11 cellular contexts compared by ENCODE assay signal in the genomic region with DNA sequence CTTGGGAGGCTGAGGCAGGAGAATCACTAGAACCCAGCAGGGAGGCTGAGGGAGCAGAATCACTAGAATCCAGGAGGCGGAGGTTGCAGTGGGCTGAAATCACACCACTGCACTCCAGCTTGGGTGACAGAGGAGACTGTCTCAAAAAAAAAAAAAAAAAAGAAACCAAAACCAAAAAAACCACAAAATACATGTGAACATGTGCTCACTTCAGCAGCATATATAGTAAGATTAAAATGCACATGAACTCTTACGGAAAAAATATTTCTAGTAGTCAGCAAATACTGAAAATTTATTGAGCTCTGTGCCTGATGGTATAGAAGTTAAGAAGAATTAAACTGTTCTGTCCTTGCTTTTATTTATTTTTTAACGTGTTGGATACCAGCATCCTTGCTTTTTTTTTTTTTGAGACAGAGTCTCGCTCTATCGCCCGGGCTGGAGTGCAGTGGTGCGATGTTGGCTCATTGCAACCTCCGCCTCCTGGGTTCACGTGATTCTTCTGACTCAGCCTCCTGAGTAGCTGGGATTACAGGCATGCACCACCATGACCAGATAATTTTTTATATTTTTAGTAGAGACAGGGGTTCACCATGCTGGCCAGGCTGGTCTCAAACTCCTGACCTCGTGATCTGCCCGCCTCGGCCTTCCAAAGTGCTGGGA. TPM values are rescaled to one million over a fixed set of nuclear protein-coding genes. Genes with fewer than 3 reads are reported as not detected.
DNase-seq lines count a peak whose midpoint lies in the region; ATAC-seq and TF ChIP-seq lines count a peak whose summit lies in the region.
"Had no signal": no experiment of that assay in that cellular context is flagged by ENCODE, and none has a peak within 500 bp of the region (broad histone marks: within the 10 kb centered on the region; RNA-seq: fewer than 3 reads in every experiment).

No MANE protein-coding gene starts in this region.

- ATAC-seq in HG03135 (IDR thresholded peaks at IDR 0.05; ENCODE audit: unreplicated experiment) (peak; percentile 76), heart right ventricle (no peak)
- peak; percentile 74 for ATAC-seq in activated CD8-positive, alpha-beta T cell treated with anti-CD3 and anti-CD28 coated beads for 36 hours
- peak; percentile 92 to 93 for ATAC-seq in stimulated activated naive B cell treated with anti-CD40 and anti-IgM and Interleukin-4, amounts not matched to agents 10 μg/mL and 1 μg/mL and 100 μg/mL, for 72 hours (replicated peaks)

- CTCF ChIA-PET in activated CD8-positive, alpha-beta T cell treated with anti-CD3 and anti-CD28 coated beads for 36 hours (lab: Charles Lee) = interaction anchor here (0.6 kb wide), 1 partner anchor 14 kb away, joined by 3 read pairs; no protein-coding TSS in a partner anchor
- CTCF ChIA-PET in MCF 10A (lab: Yijun Ruan, JAX) = interaction anchor here (1.5 kb wide), 1 partner anchor 9 kb away, joined by 5 read pairs; a partner anchor contains a TSS

- POLR2A ChIA-PET in activated CD8-positive, alpha-beta T cell treated with anti-CD3 and anti-CD28 coated beads for 36 hours (lab: Charles Lee) = interaction anchor here (0.8 to 2.1 kb wide), 8 partner anchors 9 to 29 kb away, joined by 3 to 10 read pairs (median 5); a partner anchor contains a TSS
- POLR2A ChIA-PET in MCF 10A (lab: Yijun Ruan, JAX) = no interaction called here

- peaks cover 13% of the 10 kb centered on the region for H3K4me1 Mint-ChIP-seq in activated CD8-positive, alpha-beta T cell treated with anti-CD3 and anti-CD28 coated beads for 36 hours (ENCODE audit: low read depth)
- peaks cover 6 to 15% of the 10 kb centered on the region in 2 donors for H3K4me1 Mint-ChIP-seq in stimulated activated naive B cell treated with anti-CD40 and anti-IgM and Interleukin-4, amounts not matched to agents 10 μg/mL and 1 μg/mL and 100 μg/mL, for 72 hours
- no peaks in the 10 kb centered on the region for H3K4me1 Mint-ChIP-seq in MCF 10A (ENCODE audit: insufficient read depth, unreplicated experiment)
- H3K4me1 Mint-ChIP-seq: immature natural killer cell had no signal

- no peaks in the 10 kb centered on the region for H3K27me3 ChIP-seq in heart right ventricle
- H3K27me3 ChIP-seq: ovary had no signal

- BruUV-seq in MCF 10A (replicated peaks; lab: Mats Ljungman, UMichigan) = no TSS peak

- intact Hi-C loops in activated CD8-positive, alpha-beta T cell treated with anti-CD3 and anti-CD28 coated beads for 36 hours (cut with micrococcal nuclease) = no loop called here
- intact Hi-C loops in MCF 10A (cut with micrococcal nuclease) = no loop called here
- intact Hi-C loops in heart right ventricle (cut with DNase I) = no loop called here

- WGBS in heart right ventricle, 2 donors = 91 to 95% methylated on average over 12 of the region's 12 CpGs

- peak; percentile 38 for DNase-seq in activated CD8-positive, alpha-beta memory T cell treated with anti-CD3 and anti-CD28 coated beads, Interleukin-2, amount 50 U/mL, for 4 hours
- no peak for DNase-seq in activated CD8-positive, alpha-beta memory T cell treated with anti-CD3 and anti-CD28 coated beads for 24 hours
- DNase-seq in activated CD8-positive, alpha-beta T cell treated with anti-CD3 and anti-CD28 coated beads for 36 hours = peak; percentile 66
- DNase-seq in stimulated activated naive B cell treated with anti-CD40 and anti-IgM and Interleukin-4, amounts not matched to agents 10 μg/mL and 1 μg/mL and 100 μg/mL, for 72 hours = peak; percentile 44
- DNase-seq in MCF 10A (ENCODE audit: unreplicated experiment) (no peak), heart right ventricle (no peak), substantia nigra (lab: John Stamatoyannopoulos, UW) (no peak)
- DNase-seq: immature natural killer cell, NCI-H1092, ovary had no signal

- H3K4me1 ChIP-seq in heart right ventricle = no peaks in the 10 kb centered on the region

- H3K27me3 Mint-ChIP-seq in activated CD8-positive, alpha-beta T cell treated with anti-CD3 and anti-CD28 coated beads for 36 hours = no peaks in the 10 kb centered on the region
- H3K27me3 Mint-ChIP-seq in stimulated activated naive B cell treated with anti-CD40 and anti-IgM and Interleukin-4, amounts not matched to agents 10 μg/mL and 1 μg/mL and 100 μg/mL, for 72 hours = no peaks in the 10 kb centered on the region
- no peaks in the 10 kb centered on the region for H3K27me3 Mint-ChIP-seq in MCF 10A (ENCODE audit: insufficient read depth, unreplicated experiment)

- no peaks in the 10 kb centered on the region for H3K36me3 Mint-ChIP-seq in activated CD8-positive, alpha-beta T cell treated with anti-CD3 and anti-CD28 coated beads for 36 hours (ENCODE audit: low read depth)
- H3K36me3 Mint-ChIP-seq in stimulated activated naive B cell treated with anti-CD40 and anti-IgM and Interleukin-4, amounts not matched to agents 10 μg/mL and 1 μg/mL and 100 μg/mL, for 72 hours = no peaks in the 10 kb centered on the region
- H3K36me3 Mint-ChIP-seq in MCF 10A (ENCODE audit: insufficient read depth, unreplicated experiment) = no peaks in the 10 kb centered on the region
- H3K36me3 Mint-ChIP-seq: immature natural killer cell had no signal

- no peaks in the 10 kb centered on the region for H3K36me3 ChIP-seq in heart right ventricle
- H3K36me3 ChIP-seq: ovary had no signal

- no peaks in the 10 kb centered on the region for H3K9me3 ChIP-seq in heart right ventricle
- H3K9me3 ChIP-seq: ovary had no signal

- no peak for TF ChIP-seq CTCF in activated CD8-positive, alpha-beta T cell treated with anti-CD3 and anti-CD28 coated beads for 36 hours (IDR thresholded peaks at IDR 0.05)
- TF ChIP-seq CTCF in MCF 10A (IDR thresholded peaks at IDR 0.05; ENCODE audit: unreplicated experiment) (no peak), heart right ventricle (IDR thresholded peaks at IDR 0.05) (no peak)

- H3K9me3 Mint-ChIP-seq in activated CD8-positive, alpha-beta T cell treated with anti-CD3 and anti-CD28 coated beads for 36 hours = no peaks in the 10 kb centered on the region
- no peaks in the 10 kb centered on the region for H3K9me3 Mint-ChIP-seq in stimulated activated naive B cell treated with anti-CD40 and anti-IgM and Interleukin-4, amounts not matched to agents 10 μg/mL and 1 μg/mL and 100 μg/mL, for 72 hours
- H3K9me3 Mint-ChIP-seq in MCF 10A (ENCODE audit: unreplicated experiment) = no peaks in the 10 kb centered on the region
- H3K9me3 Mint-ChIP-seq: immature natural killer cell had no signal

- H3K4me3 ChIP-seq in heart right ventricle = no peak overlapping the region
- H3K4me3 ChIP-seq: ovary had no signal

- H3K27ac ChIP-seq in heart right ventricle (no peak overlapping the region), substantia nigra (ENCODE audit: low read depth, low read length, poor library complexity, severe bottlenecking) (no peak overlapping the region)
- H3K27ac ChIP-seq: ovary had no signal

- H3K4me3 Mint-ChIP-seq in activated CD8-positive, alpha-beta T cell treated with anti-CD3 and anti-CD28 coated beads for 36 hours = peak overlapping the region; percentile 46
- H3K4me3 Mint-ChIP-seq in stimulated activated naive B cell treated with anti-CD40 and anti-IgM and Interleukin-4, amounts not matched to agents 10 μg/mL and 1 μg/mL and 100 μg/mL, for 72 hours = peak overlapping the region; percentile 68
- no peak overlapping the region for H3K4me3 Mint-ChIP-seq in MCF 10A (ENCODE audit: unreplicated experiment)
- H3K4me3 Mint-ChIP-seq: immature natural killer cell had no signal

- peak overlapping the region; percentile 71 for H3K27ac Mint-ChIP-seq in activated CD8-positive, alpha-beta T cell treated with anti-CD3 and anti-CD28 coated beads for 36 hours
- peak overlapping the region; percentile 89 for H3K27ac Mint-ChIP-seq in stimulated activated naive B cell treated with anti-CD40 and anti-IgM and Interleukin-4, amounts not matched to agents 10 μg/mL and 1 μg/mL and 100 μg/mL, for 72 hours
- no peak overlapping the region for H3K27ac Mint-ChIP-seq in MCF 10A (ENCODE audit: low read depth, unreplicated experiment)

RNA-seq across cellular contexts. Expression of a gene that starts 9.6 kb away (rescaled TPM):
- 1 to 10 TPM; 1.4 to 1.9 TPM for total RNA-seq in activated CD8-positive, alpha-beta T cell treated with anti-CD3 and anti-CD28 coated beads for 36 hours
- 2.2 and 2.6 TPM in 2 replicates for total RNA-seq in MCF 10A (2022)
- total RNA-seq in heart right ventricle = 1 to 10 TPM; 1.6 to 4.2 (median 2.4) TPM
- polyA plus RNA-seq in heart right ventricle = 1 to 10 TPM; 3.3 to 4.3 TPM

RNA-seq across cellular contexts. Expression of a gene that starts 18.3 kb away (rescaled TPM):
- 100 to 1,000 TPM; 442 to 445 TPM for total RNA-seq in activated CD8-positive, alpha-beta T cell treated with anti-CD3 and anti-CD28 coated beads for 36 hours
- total RNA-seq in MCF 10A (2022) = 184 and 198 TPM in 2 replicates
- total RNA-seq in heart right ventricle = 100 to 1,000 TPM in 2 of 10 donors, 10 to 100 TPM in 8; 54.7 to 113 (median 75.2) TPM
- 10 to 100 TPM; 26.4 to 77.5 TPM for polyA plus RNA-seq in heart right ventricle

RNA-seq across cellular contexts. Expression of a gene that starts 55.9 kb away (rescaled TPM):
- not detected for total RNA-seq in activated CD8-positive, alpha-beta T cell treated with anti-CD3 and anti-CD28 coated beads for 36 hours
- not detected in 2 replicates for total RNA-seq in MCF 10A (2022)
- total RNA-seq in heart right ventricle = 1 to 10 TPM in 1 of 10 donors, under 1 TPM in 1, not detected in 8; 0.42 to 1.5 TPM
- not detected for polyA plus RNA-seq in heart right ventricle
- total RNA-seq: ovary had no signal
- polyA plus RNA-seq: immature natural killer cell, ovary had no signal

Comparison
In these comparisons a context has a peak if more than half of its experiments do, and no peak if none do; other contexts are left out.
1. DNase-seq: peak in activated CD8-positive, alpha-beta memory T cell treated with anti-CD3 and anti-CD28 coated beads, Interleukin-2, amount 50 U/mL, for 4 hours (single experiment), activated CD8-positive, alpha-beta T cell treated with anti-CD3 and anti-CD28 coated beads for 36 hours (single experiment) and stimulated activated naive B cell treated with anti-CD40 and anti-IgM and Interleukin-4, amounts not matched to agents 10 μg/mL and 1 μg/mL and 100 μg/mL, for 72 hours (single experiment); none in activated CD8-positive, alpha-beta memory T cell treated with anti-CD3 and anti-CD28 coated beads for 24 hours (single experiment), MCF 10A (single experiment), heart right ventricle (0 of 2) and substantia nigra (0 of 49).
2. ATAC-seq: peak in HG03135 (single experiment), activated CD8-positive, alpha-beta T cell treated with anti-CD3 and anti-CD28 coated beads for 36 hours (single experiment) and stimulated activated naive B cell treated with anti-CD40 and anti-IgM and Interleukin-4, amounts not matched to agents 10 μg/mL and 1 μg/mL and 100 μg/mL, for 72 hours (2 of 2); none in heart right ventricle (0 of 8).